ENCODE assay signal across 28 cellular contexts in genomic region chr6:9901376-9901775, GRCh38.
"Had no signal": no experiment of that assay in that cellular context is flagged by ENCODE, and none has a peak within 500 bp of the region (broad histone marks: within the 10 kb centered on the region; RNA-seq: fewer than 3 reads in every experiment).

No MANE protein-coding gene starts in this region.

- H3K36me3 ChIP-seq: colonic mucosa, esophagus muscularis mucosa, esophagus squamous epithelium, gastrocnemius medialis, gastroesophageal sphincter, heart left ventricle, heart right ventricle had no signal

- H3K4me1 ChIP-seq: colonic mucosa, esophagus muscularis mucosa, esophagus squamous epithelium, foreskin keratinocyte, gastrocnemius medialis, gastroesophageal sphincter, heart left ventricle, heart right ventricle had no signal

- H3K27ac ChIP-seq: colonic mucosa, coronary artery, dorsolateral prefrontal cortex, epithelial cell of prostate, esophagus muscularis mucosa, esophagus squamous epithelium, foreskin keratinocyte, gastrocnemius medialis, gastroesophageal sphincter, heart left ventricle, heart right ventricle had no signal

- ATAC-seq: effector memory CD8-positive, alpha-beta T cell; esophagus mucosa; foreskin keratinocyte; gastrocnemius medialis; gastroesophageal sphincter; heart left ventricle; heart right ventricle had no signal

- FAIRE-seq: colon, endometrium, endothelial cell of umbilical vein, frontal cortex had no signal

- H3K9me3 ChIP-seq: esophagus muscularis mucosa, esophagus squamous epithelium, gastrocnemius medialis, gastroesophageal sphincter, heart left ventricle had no signal

- DNase-seq: colonic mucosa; cortex of kidney; dermis blood vessel endothelial cell; dorsolateral prefrontal cortex; effector CD4-positive, alpha-beta T cell; effector CD8-positive, alpha-beta T cell; effector memory CD4-positive, alpha-beta T cell; effector memory CD8-positive, alpha-beta T cell; endodermal cell; erythroblast; esophagus squamous epithelium; foreskin fibroblast; foreskin keratinocyte; foreskin melanocyte; gastrocnemius medialis; glutamatergic neuron; head of caudate nucleus; heart left ventricle; heart right ventricle had no signal

- H3K27me3 ChIP-seq: colonic mucosa, esophagus muscularis mucosa, esophagus squamous epithelium, foreskin keratinocyte, gastrocnemius medialis, gastroesophageal sphincter, heart left ventricle, heart right ventricle had no signal

- H3K4me3 ChIP-seq: colonic mucosa, coronary artery, dorsolateral prefrontal cortex, esophagus muscularis mucosa, esophagus squamous epithelium, gastrocnemius medialis, gastroesophageal sphincter, heart left ventricle, heart right ventricle had no signal
